Comparison of ENCODE assay signal across 20 cellular contexts in the genomic region with DNA sequence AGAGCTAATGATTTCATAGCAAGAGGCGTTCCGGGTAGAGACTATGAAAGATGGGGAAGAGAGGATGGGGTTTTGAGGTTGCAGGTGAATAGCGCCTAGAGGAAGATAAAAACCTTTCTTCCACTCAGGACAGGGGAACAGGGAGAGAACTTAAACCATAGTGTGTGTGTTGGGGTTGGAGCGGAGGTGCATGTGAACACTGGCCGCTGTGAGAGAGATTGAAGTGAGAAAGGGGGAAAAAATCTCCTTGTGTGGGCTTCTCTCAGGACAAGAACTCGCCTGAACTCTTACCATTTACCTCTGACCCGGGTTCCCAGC. TPM values are rescaled to one million over a fixed set of nuclear protein-coding genes. Genes with fewer than 3 reads are reported as not detected.
"Had no signal": no experiment of that assay in that cellular context is flagged by ENCODE, and none has a peak within 500 bp of the region (broad histone marks: within the 10 kb centered on the region; RNA-seq: fewer than 3 reads in every experiment).

No MANE protein-coding gene starts in this region.

- H3K4me3 Mint-ChIP-seq: activated T-helper 17 cell treated with anti-CD3 and anti-CD28 coated beads, Interleukin-2, amount 50 U/mL, for 72 hours; central memory CD8-positive, alpha-beta T cell; natural killer cell treated with Interleukin-12 subunit alpha and Interleukin-12 subunit beta and Interleukin-15 and Interleukin-18, amount 100 ng/mL, for 72 hours; stimulated activated naive CD8-positive, alpha-beta T cell treated with anti-CD3 and anti-CD28 coated beads, Interleukin-15, Interleukin-2, amounts not matched to agents 100 ng/mL and 50 ng/mL, for 24 hours had no signal

- DNase-seq: activated CD4-positive, alpha-beta T cell treated with anti-CD3 and anti-CD28 coated beads, Interleukin-2, amount 50 U/mL, for 48 hours; activated CD4-positive, CD25-positive, alpha-beta regulatory T cell treated with anti-CD3 and anti-CD28 coated beads, Interleukin-2, amount 50 U/mL, for 72 hours; activated naive CD4-positive, alpha-beta T cell treated with Interleukin-2 at 50 U/mL for 16 hours; amniotic stem cell; body of pancreas; islet precursor cell; right lobe of liver; trophoblast cell had no signal

- H3K4me1 ChIP-seq: prostate gland had no signal

- H3K9me3 ChIP-seq: body of pancreas, prostate gland, right lobe of liver, suprapubic skin had no signal

- H3K4me3 ChIP-seq: body of pancreas, lung, prostate gland, right lobe of liver had no signal

- H3K9me3 Mint-ChIP-seq: central memory CD8-positive, alpha-beta T cell; natural killer cell treated with Interleukin-12 subunit alpha and Interleukin-12 subunit beta and Interleukin-15 and Interleukin-18, amount 100 ng/mL, for 72 hours; stimulated activated naive CD8-positive, alpha-beta T cell treated with anti-CD3 and anti-CD28 coated beads, Interleukin-15, Interleukin-2, amounts not matched to agents 100 ng/mL and 50 ng/mL, for 24 hours had no signal

- H3K36me3 ChIP-seq: prostate gland, right lobe of liver, suprapubic skin had no signal

- H3K27ac Mint-ChIP-seq: activated T-helper 17 cell treated with anti-CD3 and anti-CD28 coated beads, Interleukin-2, amount 50 U/mL, for 72 hours; natural killer cell treated with Interleukin-12 subunit alpha and Interleukin-12 subunit beta and Interleukin-15 and Interleukin-18, amount 100 ng/mL, for 72 hours; stimulated activated naive CD8-positive, alpha-beta T cell treated with anti-CD3 and anti-CD28 coated beads, Interleukin-15, Interleukin-2, amounts not matched to agents 100 ng/mL and 50 ng/mL, for 24 hours had no signal

RNA-seq across cellular contexts. Expression of a gene that starts 3.4 kb away (rescaled TPM):
- total RNA-seq: activated T-helper 17 cell treated with anti-CD3 and anti-CD28 coated beads, Interleukin-2, amount 50 U/mL, for 72 hours; body of pancreas; esophagus mucosa; lung; mononuclear cell; natural killer cell treated with Interleukin-12 subunit alpha and Interleukin-12 subunit beta and Interleukin-15 and Interleukin-18, amount 100 ng/mL, for 72 hours; omental fat pad; prostate gland; right lobe of liver; smooth muscle cell; suprapubic skin; T-helper 2 cell treated with Interferon-gamma antibody and Interleukin-4, amounts not matched to agents 100 ng/mL and 5 ng/mL, for 36 hours had no signal
- polyA plus RNA-seq: lung, smooth muscle cell had no signal
